In genomic region chr13:92994056-92994455, GRCh38 we compare ENCODE assay signal across 29 cellular contexts.
A peak's percentile ranks its signal among the peaks of the same experiment; 100 is the strongest.
DNase-seq lines count a peak whose midpoint lies in the region; ATAC-seq and TF ChIP-seq lines count a peak whose summit lies in the region.
"Had no signal": no experiment of that assay in that cellular context is flagged by ENCODE, and none has a peak within 500 bp of the region (broad histone marks: within the 10 kb centered on the region; RNA-seq: fewer than 3 reads in every experiment).

No MANE protein-coding gene starts in this region.

- no peak overlapping the region for H2AFZ ChIP-seq in ACC112 (ENCODE audit: low read length, unreplicated experiment)

- DNase-seq in HT1080 (ENCODE audit: low read depth) (peak; percentile 68), astrocyte of the spinal cord (ENCODE audit: low read depth, low spot score) (peak; percentile 66), foreskin keratinocyte (peak; percentile 76 to 87), prostate gland (ENCODE audit: low spot score) (no peak), immature natural killer cell (no peak), NCI-H69 (lab: John Stamatoyannopoulos, UW) (no peak), thyroid gland (no peak)
- DNase-seq: activated CD4-positive, alpha-beta T cell treated with anti-CD3 and anti-CD28 coated beads, Interleukin-2, amount 10 ng/mL, durations not matched to agents 7 days and 5 days; activated effector memory CD4-positive, alpha-beta T cell treated with anti-CD3 and anti-CD28 coated beads, Interleukin-2, amount 50 U/mL, for 16 hours; adrenal gland; cerebellar nuclear complex; DMS153; effector CD4-positive, alpha-beta T cell; esophagus squamous epithelium; H9; hypothalamus; NCI-H1048; NCI-H2081; NCI-H510A; nephron progenitor cell; stimulated activated CD4-positive, alpha-beta T cell treated with anti-CD3 and anti-CD28 coated beads, Interleukin-4, amount 100 ng/mL, for 4 hours; T-cell; uterus had no signal

- TF ChIP-seq POLR2A in prostate gland (IDR thresholded peaks at IDR 0.05) (no peak), thyroid gland (IDR thresholded peaks at IDR 0.05) (no peak)

- intact Hi-C loops in prostate gland (cut with DNase I) (no loop called here), thyroid gland (cut with DNase I) (no loop called here)

- 0 out of 2 replicates have a peak overlapping the region, but pooled peaks have one; percentile 0 for H3K27ac ChIP-seq in ACC112 (ENCODE audit: low read depth, low read length)
- no peak overlapping the region for H3K27ac ChIP-seq in foreskin keratinocyte
- no peak overlapping the region for H3K27ac ChIP-seq in prostate gland
- no peak overlapping the region for H3K27ac ChIP-seq in thyroid gland
- H3K27ac ChIP-seq: A549, adrenal gland, esophagus squamous epithelium, uterus had no signal

- H3K4me1 Mint-ChIP-seq in immature natural killer cell, result no peaks in the 10 kb centered on the region
- H3K4me1 Mint-ChIP-seq: activated CD4-positive, alpha-beta T cell treated with anti-CD3 and anti-CD28 coated beads, Interleukin-2, amount 10 ng/mL, durations not matched to agents 7 days and 5 days; CD14-positive monocyte; H9; nephron progenitor cell; T-cell had no signal

- peaks cover 0 to 49% (median 4%) of the 10 kb centered on the region in 6 donors for H3K9me3 Mint-ChIP-seq in immature natural killer cell

- H3K4me3 ChIP-seq in ACC112 (ENCODE audit: low read depth, low read length), result no peak overlapping the region
- no peak overlapping the region for H3K4me3 ChIP-seq in astrocyte of the spinal cord (ENCODE audit: low read depth, low read length)
- H3K4me3 ChIP-seq in prostate gland, result no peak overlapping the region
- H3K4me3 ChIP-seq in thyroid gland (replicated peaks in 1 of 3), result no peak overlapping the region
- H3K4me3 ChIP-seq: A549, adrenal gland, esophagus squamous epithelium, K562, smooth muscle cell, uterus had no signal

- no peaks in the 10 kb centered on the region for H3K27me3 ChIP-seq in ACC112 (ENCODE audit: insufficient read depth, low read length)
- H3K27me3 ChIP-seq in foreskin keratinocyte, result no peaks in the 10 kb centered on the region
- no peaks in the 10 kb centered on the region for H3K27me3 ChIP-seq in prostate gland (replicated peaks; ENCODE audit: insufficient read depth)
- no peaks in the 10 kb centered on the region for H3K27me3 ChIP-seq in thyroid gland
- H3K27me3 ChIP-seq: adrenal gland, esophagus squamous epithelium, uterus had no signal

- H3K27me3 Mint-ChIP-seq in immature natural killer cell (ENCODE audit: low read depth in 3 of 3), result peaks cover 0 to 2% (median 0%) of the 10 kb centered on the region in 3 donors
- H3K27me3 Mint-ChIP-seq: activated CD4-positive, alpha-beta T cell treated with anti-CD3 and anti-CD28 coated beads, Interleukin-2, amount 10 ng/mL, durations not matched to agents 7 days and 5 days; T-cell had no signal

- peaks cover 0 to 4% (median 0%) of the 10 kb centered on the region in 3 donors for H3K36me3 Mint-ChIP-seq in immature natural killer cell
- H3K36me3 Mint-ChIP-seq: CD14-positive monocyte, T-cell had no signal

- no peak overlapping the region for H3K27ac Mint-ChIP-seq in immature natural killer cell
- H3K27ac Mint-ChIP-seq: activated CD4-positive, alpha-beta T cell treated with anti-CD3 and anti-CD28 coated beads, Interleukin-2, amount 10 ng/mL, durations not matched to agents 7 days and 5 days; CD14-positive monocyte; H9; nephron progenitor cell; T-cell had no signal

- no peaks in the 10 kb centered on the region for H3K9me3 ChIP-seq in prostate gland
- no peaks in the 10 kb centered on the region for H3K9me3 ChIP-seq in thyroid gland
- H3K9me3 ChIP-seq: A549, adrenal gland, esophagus squamous epithelium, uterus had no signal

- peaks cover 8% of the 10 kb centered on the region for H3K4me1 ChIP-seq in ACC112 (ENCODE audit: control insufficient read depth, insufficient read depth, low read length, unreplicated experiment)
- no peaks in the 10 kb centered on the region for H3K4me1 ChIP-seq in foreskin keratinocyte
- no peaks in the 10 kb centered on the region for H3K4me1 ChIP-seq in prostate gland (replicated peaks)
- H3K4me1 ChIP-seq in thyroid gland, result no peaks in the 10 kb centered on the region
- H3K4me1 ChIP-seq: A549, adrenal gland, esophagus squamous epithelium, uterus had no signal

- H3K4me3 Mint-ChIP-seq in immature natural killer cell, result no peak overlapping the region
- H3K4me3 Mint-ChIP-seq: activated CD4-positive, alpha-beta T cell treated with anti-CD3 and anti-CD28 coated beads, Interleukin-2, amount 10 ng/mL, durations not matched to agents 7 days and 5 days; CD14-positive monocyte; H9; nephron progenitor cell; T-cell had no signal

- H3K79me2 ChIP-seq in ACC112 (ENCODE audit: control insufficient read depth, insufficient read depth, low read length, unreplicated experiment), result no peaks in the 10 kb centered on the region

- no peaks in the 10 kb centered on the region for H3K36me3 ChIP-seq in ACC112 (ENCODE audit: insufficient read depth, low read length)
- no peaks in the 10 kb centered on the region for H3K36me3 ChIP-seq in prostate gland
- no peaks in the 10 kb centered on the region for H3K36me3 ChIP-seq in thyroid gland
- H3K36me3 ChIP-seq: adrenal gland, esophagus squamous epithelium, uterus had no signal

- 85% methylated on average over 3 of the region's 3 CpGs for WGBS in prostate gland
- 87 to 89% methylated on average over 3 of the region's 3 CpGs for WGBS in thyroid gland, 2 donors

- TF ChIP-seq CTCF in astrocyte of the spinal cord (IDR thresholded peaks at IDR 0.05; ENCODE audit: low read depth, low read length), result no peak
- TF ChIP-seq CTCF in foreskin keratinocyte (conservative IDR thresholded peaks at IDR 0.05), result no peak
- TF ChIP-seq CTCF in prostate gland (IDR thresholded peaks at IDR 0.05), result no peak
- TF ChIP-seq CTCF in thyroid gland (IDR thresholded peaks at IDR 0.05), result no peak

- in situ Hi-C loops in astrocyte of the spinal cord (cut with HindIII; ENCODE audit: low sequenced_read_pairs), result no loop called here

- ATAC-seq in foreskin keratinocyte, result peak; percentile 75
- ATAC-seq: A549, K562, Right ventricle myocardium inferior, T-cell had no signal

Comparison
In these comparisons a context has a peak if more than half of its experiments do, and no peak if none do; other contexts are left out.
1. DNase-seq: peak in HT1080 (single experiment), astrocyte of the spinal cord (single experiment) and foreskin keratinocyte (2 of 2); none in prostate gland (single experiment), immature natural killer cell (0 of 3), NCI-H69 (single experiment) and thyroid gland (0 of 2).